ENCODE assay signal across 28 cellular contexts in genomic region chr1:41524676-41525675, GRCh38. TPM values are rescaled to one million over a fixed set of nuclear protein-coding genes. Genes with fewer than 3 reads are reported as not detected.
"Had no signal": no experiment of that assay in that cellular context is flagged by ENCODE, and none has a peak within 500 bp of the region (broad histone marks: within the 10 kb centered on the region; RNA-seq: fewer than 3 reads in every experiment).

No MANE protein-coding gene starts in this region.

- H3K9me3 ChIP-seq: ascending aorta, MG63, Peyer's patch had no signal

- H3K4me3 Mint-ChIP-seq: activated B cell treated with CpG ODN at 0.5 μM for 24 hours; activated CD8-positive, alpha-beta T cell treated with anti-CD3 and anti-CD28 coated beads for 36 hours; activated naive CD4-positive, alpha-beta T cell treated with anti-CD3 and anti-CD28 coated beads, Interleukin-2, amount 10 ng/mL, durations not matched to agents 7 days and 5 days; activated naive CD8-positive, alpha-beta T cell treated with anti-CD3 and anti-CD28 coated beads for 36 hours; activated T-helper 1 cell treated with anti-CD3 and anti-CD28 coated beads, Interleukin-12 subunit alpha, Interleukin-12 subunit beta, Interleukin-2, Interleukin-4 antibody, amounts not matched to agents 30 ng/mL and 10 ng/mL and 1 ng/mL, durations not matched to agents 14 hours and 24 hours and 36 hours; T-cell; T-helper 17 cell had no signal

- H3K27me3 ChIP-seq: ascending aorta, cardiac muscle cell, MG63, Peyer's patch had no signal

- H3K27ac ChIP-seq: ascending aorta, cardiac muscle cell, Peyer's patch, VCaP had no signal

- ATAC-seq: activated CD8-positive, alpha-beta T cell treated with anti-CD3 and anti-CD28 coated beads for 36 hours; PC-3; Right ventricle myocardium inferior; SK-N-SH treated with all-trans-retinoic acid at 6 μM for 48 hours; T-cell; T-helper 17 cell had no signal

- H3K27me3 Mint-ChIP-seq: activated B cell treated with CpG ODN at 0.5 μM for 24 hours; activated CD8-positive, alpha-beta T cell treated with anti-CD3 and anti-CD28 coated beads for 36 hours; activated naive CD4-positive, alpha-beta T cell treated with anti-CD3 and anti-CD28 coated beads, Interleukin-2, amount 10 ng/mL, durations not matched to agents 7 days and 5 days; activated naive CD8-positive, alpha-beta T cell treated with anti-CD3 and anti-CD28 coated beads for 36 hours; T-cell; T-helper 17 cell had no signal

- H3K36me3 ChIP-seq: ascending aorta, cardiac muscle cell, MG63, Peyer's patch had no signal

- H3K4me1 Mint-ChIP-seq: activated B cell treated with CpG ODN at 0.5 μM for 24 hours; activated naive CD4-positive, alpha-beta T cell treated with anti-CD3 and anti-CD28 coated beads, Interleukin-2, amount 10 ng/mL, durations not matched to agents 7 days and 5 days; activated naive CD8-positive, alpha-beta T cell treated with anti-CD3 and anti-CD28 coated beads for 36 hours had no signal

- H3K27ac Mint-ChIP-seq: activated B cell treated with CpG ODN at 0.5 μM for 24 hours; activated CD8-positive, alpha-beta T cell treated with anti-CD3 and anti-CD28 coated beads for 36 hours; activated naive CD4-positive, alpha-beta T cell treated with anti-CD3 and anti-CD28 coated beads, Interleukin-2, amount 10 ng/mL, durations not matched to agents 7 days and 5 days; activated naive CD8-positive, alpha-beta T cell treated with anti-CD3 and anti-CD28 coated beads for 36 hours; activated T-helper 1 cell treated with anti-CD3 and anti-CD28 coated beads, Interleukin-12 subunit alpha, Interleukin-12 subunit beta, Interleukin-2, Interleukin-4 antibody, amounts not matched to agents 30 ng/mL and 10 ng/mL and 1 ng/mL, durations not matched to agents 14 hours and 24 hours and 36 hours; T-cell; T-helper 17 cell had no signal

- H3K9me3 Mint-ChIP-seq: activated B cell treated with CpG ODN at 0.5 μM for 24 hours, T-cell had no signal

- DNase-seq: activated B cell treated with CpG ODN at 0.5 μM for 24 hours; activated CD4-positive, alpha-beta T cell treated with anti-CD3 and anti-CD28 coated beads for 4 hours; activated CD4-positive, CD25-positive, alpha-beta regulatory T cell treated with anti-CD3 and anti-CD28 coated beads, Interleukin-2, amount 50 U/mL, for 72 hours; activated CD8-positive, alpha-beta T cell treated with anti-CD3 and anti-CD28 coated beads for 36 hours; activated naive CD4-positive, alpha-beta T cell treated with anti-CD3 and anti-CD28 coated beads, Interleukin-2, amount 10 ng/mL, durations not matched to agents 7 days and 5 days; activated naive CD8-positive, alpha-beta T cell treated with anti-CD3 and anti-CD28 coated beads for 36 hours; activated T-cell treated with anti-CD3 and anti-CD28 coated beads, Interleukin-2, amount 50 U/mL, for 1 hour; Kasumi-1; KG1; MG63; NCI-H1048; NCI-H1436 treated with DMSO at 0.1 percent for 48 hours; NCI-H1694 treated with DMSO at 0.1 percent for 48 hours; NK-92 treated with Interleukin-12 subunit alpha and Interleukin-12 subunit beta, amount 100 ng/mL, for 24 hours; PC-3; Peyer's patch; RPMI8226; SIG-M5; T-cell; T-helper 17 cell had no signal

- H3K4me3 ChIP-seq: ascending aorta, cardiac muscle cell, MG63, Peyer's patch had no signal

- H3K4me1 ChIP-seq: ascending aorta, Peyer's patch had no signal

RNA-seq across cellular contexts. Expression of gene EDN2, which starts 40.5 kb away (rescaled TPM):
- total RNA-seq: activated B cell treated with CpG ODN at 0.5 μM for 24 hours; activated CD8-positive, alpha-beta memory T cell treated with anti-CD3 and anti-CD28 coated beads for 36 hours; activated CD8-positive, alpha-beta T cell treated with anti-CD3 and anti-CD28 coated beads for 36 hours; activated naive CD8-positive, alpha-beta T cell treated with anti-CD3 and anti-CD28 coated beads for 36 hours; activated T-helper 1 cell treated with anti-CD3 and anti-CD28 coated beads, Interleukin-12 subunit alpha, Interleukin-12 subunit beta, Interleukin-2, Interleukin-4 antibody, amounts not matched to agents 30 ng/mL and 10 ng/mL and 1 ng/mL, durations not matched to agents 14 hours and 24 hours and 36 hours; ascending aorta; Right ventricle myocardium inferior; SK-MEL-5; T-cell had no signal
